ENCODE assay signal across 14 cellular contexts in the genomic region with DNA sequence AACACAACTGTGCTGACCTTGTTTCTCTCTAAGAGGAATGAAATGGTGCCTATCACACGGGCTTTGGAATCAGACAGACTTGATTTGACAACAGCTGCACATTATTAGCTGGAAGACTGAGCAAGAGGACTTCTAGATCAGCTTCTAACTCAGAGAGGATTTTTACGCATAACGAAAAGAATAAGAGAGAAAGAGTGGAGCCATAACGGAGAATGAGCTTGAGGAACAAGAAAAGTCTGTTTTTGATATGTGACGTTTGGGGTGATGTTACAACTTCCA. TPM values are rescaled to one million over a fixed set of nuclear protein-coding genes. Genes with fewer than 3 reads are reported as not detected.
A peak's percentile ranks its signal among the peaks of the same experiment; 100 is the strongest.
DNase-seq lines count a peak whose midpoint lies in the region; ATAC-seq and TF ChIP-seq lines count a peak whose summit lies in the region.
"Had no signal": no experiment of that assay in that cellular context is flagged by ENCODE, and none has a peak within 500 bp of the region (broad histone marks: within the 10 kb centered on the region; RNA-seq: fewer than 3 reads in every experiment).

No MANE protein-coding gene starts in this region.

- no peaks in the 10 kb centered on the region for H3K27me3 Mint-ChIP-seq in Caco-2 (ENCODE audit: insufficient read depth, unreplicated experiment)
- no peaks in the 10 kb centered on the region for H3K27me3 Mint-ChIP-seq in chondrocyte (ENCODE audit: low read depth)
- H3K27me3 Mint-ChIP-seq in progenitor cell of endocrine pancreas: peaks cover 11% of the 10 kb centered on the region
- H3K27me3 Mint-ChIP-seq: IgD-negative memory B cell had no signal

- H3K9me3 Mint-ChIP-seq in Caco-2 (ENCODE audit: unreplicated experiment) (peaks cover 5% of the 10 kb centered on the region), chondrocyte (ENCODE audit: low read depth) (peaks cover 5% of the 10 kb centered on the region), progenitor cell of endocrine pancreas (ENCODE audit: low read depth) (peaks cover 5% of the 10 kb centered on the region)

- H3K9ac ChIP-seq in rectal smooth muscle tissue (ENCODE audit: low read length): no peak overlapping the region

- peaks cover 23% of the 10 kb centered on the region for H3K36me3 Mint-ChIP-seq in Caco-2 (ENCODE audit: insufficient read depth, unreplicated experiment)
- H3K36me3 Mint-ChIP-seq in chondrocyte (ENCODE audit: low read depth): peaks cover 4% of the 10 kb centered on the region
- no peaks in the 10 kb centered on the region for H3K36me3 Mint-ChIP-seq in progenitor cell of endocrine pancreas (ENCODE audit: insufficient read depth)

- BruUV-seq in Caco-2 (replicated peaks; lab: Mats Ljungman, UMichigan): no TSS peak

- intact Hi-C loops in Caco-2 (cut with micrococcal nuclease; ENCODE audit: unreplicated experiment): no loop called here

- TF ChIP-seq CTCF in Caco-2 (IDR thresholded peaks at IDR 0.05; ENCODE audit: insufficient read depth in 1 of 2, low read depth in 1 of 2, low read length in 1 of 2, severe bottlenecking in 1 of 2, unreplicated experiment in 1 of 2): no peak
- TF ChIP-seq CTCF in chondrocyte (IDR thresholded peaks at IDR 0.05): no peak
- TF ChIP-seq CTCF in progenitor cell of endocrine pancreas (IDR thresholded peaks at IDR 0.05; ENCODE audit: unreplicated experiment): no peak

- POLR2A ChIA-PET in Caco-2 (lab: Charles Lee): no interaction called here

- H3K27me3 ChIP-seq in Caco-2 (replicated peaks; ENCODE audit: control insufficient read depth, insufficient read depth, low read length) (no peaks in the 10 kb centered on the region), rectal smooth muscle tissue (ENCODE audit: control insufficient read depth, insufficient read depth, low read length) (no peaks in the 10 kb centered on the region)
- H3K27me3 ChIP-seq: brain microvascular endothelial cell, ovary had no signal

- H3K4me1 ChIP-seq in Caco-2: no peaks in the 10 kb centered on the region
- H3K4me1 ChIP-seq in rectal smooth muscle tissue (ENCODE audit: control insufficient read depth, insufficient read depth, low read length): peaks cover 31% of the 10 kb centered on the region

- H3K27ac ChIP-seq in rectal smooth muscle tissue (ENCODE audit: low read depth, low read length): peak overlapping the region; percentile 40
- H3K27ac ChIP-seq: brain microvascular endothelial cell had no signal

- no peak for ATAC-seq in HG02970 (IDR thresholded peaks at IDR 0.05; ENCODE audit: low FRiP score, unreplicated experiment)
- no peak for ATAC-seq in GM21576 (IDR thresholded peaks at IDR 0.05; ENCODE audit: unreplicated experiment)

- H3K27ac Mint-ChIP-seq in Caco-2 (ENCODE audit: unreplicated experiment) (peak overlapping the region; percentile 0), chondrocyte (ENCODE audit: unreplicated experiment) (peak overlapping the region; percentile 45), progenitor cell of endocrine pancreas (no peak overlapping the region)

- H3K4me1 Mint-ChIP-seq in Caco-2 (ENCODE audit: low read depth, unreplicated experiment) (peaks cover 7% of the 10 kb centered on the region), chondrocyte (ENCODE audit: low read depth) (peaks cover 42% of the 10 kb centered on the region), progenitor cell of endocrine pancreas (ENCODE audit: low read depth) (peaks cover 9% of the 10 kb centered on the region)

- no peaks in the 10 kb centered on the region; the same call in 1 of the 2 replicates for H3K9me3 ChIP-seq in Caco-2
- H3K9me3 ChIP-seq: ovary had no signal

- CTCF ChIA-PET in Caco-2 (lab: Charles Lee): no interaction called here

- H3K36me3 ChIP-seq in Caco-2 (ENCODE audit: control insufficient read depth, insufficient read depth, low read length): no peaks in the 10 kb centered on the region
- H3K36me3 ChIP-seq in rectal smooth muscle tissue (ENCODE audit: control insufficient read depth, insufficient read depth, low read length): no peaks in the 10 kb centered on the region
- H3K36me3 ChIP-seq: brain microvascular endothelial cell, ovary had no signal

- DNase-seq in Caco-2 (no peak), chondrocyte (ENCODE audit: low spot score) (no peak), inferior parietal cortex (ENCODE audit: extremely low spot score) (peak; percentile 45), progenitor cell of endocrine pancreas (ENCODE audit: low spot score, unreplicated experiment) (no peak), NCI-H128 (lab: John Stamatoyannopoulos, UW; ENCODE audit: unreplicated experiment) (no peak)
- DNase-seq: activated CD4-positive, alpha-beta T cell treated with anti-CD3 and anti-CD28 coated beads for 4 hours; brain microvascular endothelial cell; HCEC 1CT; NCI-H187 had no signal

- no peak overlapping the region for H3K4me3 ChIP-seq in Caco-2 (ENCODE audit: low read depth, low read length)
- H3K4me3 ChIP-seq in rectal smooth muscle tissue (ENCODE audit: low read length): no peak overlapping the region
- H3K4me3 ChIP-seq: ovary had no signal

- H3K4me3 Mint-ChIP-seq in Caco-2 (ENCODE audit: unreplicated experiment) (no peak overlapping the region), chondrocyte (ENCODE audit: unreplicated experiment) (no peak overlapping the region), progenitor cell of endocrine pancreas (ENCODE audit: low read depth) (no peak overlapping the region)
- H3K4me3 Mint-ChIP-seq: IgD-negative memory B cell had no signal

RNA-seq across cellular contexts. Expression of gene HEG1, which starts 16.0 kb away (rescaled TPM):
- total RNA-seq in Caco-2 (2022) (51.8 and 69.8 TPM in 2 replicates), chondrocyte (69.6 to 107 TPM (median 70.4 TPM) in 3 replicates), progenitor cell of endocrine pancreas (4.1 and 7.2 TPM in 2 replicates)
